Comparison of ENCODE assay signal across 1 cellular context in the genomic region with DNA sequence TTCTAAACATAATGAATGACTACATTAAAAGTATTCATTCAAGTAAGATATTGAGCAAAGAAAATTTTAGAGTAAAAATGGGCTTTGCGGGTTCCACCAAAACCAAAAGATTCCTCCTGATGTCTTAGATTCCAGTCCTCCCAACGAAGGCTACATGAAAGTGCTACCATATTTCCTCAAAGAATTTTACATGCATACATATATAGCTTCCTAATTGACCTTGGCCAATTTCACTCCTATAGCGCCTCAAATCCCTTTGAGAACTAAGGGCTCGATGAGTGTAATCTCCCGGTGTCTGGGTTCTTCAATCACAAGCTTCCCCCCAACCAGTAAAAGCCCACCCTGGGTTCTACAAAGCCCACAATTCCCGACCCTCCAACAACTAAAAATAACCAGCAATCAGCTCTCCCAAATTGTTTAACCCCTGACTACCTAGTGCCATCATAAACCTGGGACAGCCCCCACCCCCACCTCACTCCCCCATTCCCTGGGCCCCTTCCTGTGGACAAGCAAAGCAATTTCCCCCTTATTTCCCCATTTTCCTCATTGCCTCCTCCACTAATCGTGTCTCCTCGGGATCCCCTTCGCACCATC.
TF ChIP-seq lines count a peak whose summit lies in the region.

No MANE protein-coding gene starts in this region.

TF ChIP-seq in H1, 55 proteins besides CTCF, POLR2A, EP300 and RAD21 (continued from another document):
- TF ChIP-seq CHD2 (IDR thresholded peaks at IDR 0.05; ENCODE audit: low read length) (no peak), SP1 (IDR thresholded peaks at IDR 0.05; ENCODE audit: low read depth, low read length) (no peak), SIN3A (conservative IDR thresholded peaks at IDR 0.05 in 1 of 2, IDR thresholded peaks at IDR 0.05 in 1 of 2; ENCODE audit: low read depth in 1 of 2, low read length in 2 of 2) (no peak), KDM5A (IDR thresholded peaks at IDR 0.05; ENCODE audit: low read length) (no peak), BCL11A (IDR thresholded peaks at IDR 0.05; ENCODE audit: low read depth in 2 of 2, low read length in 2 of 2) (no peak), POU5F1 (IDR thresholded peaks at IDR 0.05; ENCODE audit: low read depth, low read length) (no peak), NRF1 (IDR thresholded peaks at IDR 0.05; ENCODE audit: low read depth, low read length) (no peak)
- TF ChIP-seq, protein P1, sequence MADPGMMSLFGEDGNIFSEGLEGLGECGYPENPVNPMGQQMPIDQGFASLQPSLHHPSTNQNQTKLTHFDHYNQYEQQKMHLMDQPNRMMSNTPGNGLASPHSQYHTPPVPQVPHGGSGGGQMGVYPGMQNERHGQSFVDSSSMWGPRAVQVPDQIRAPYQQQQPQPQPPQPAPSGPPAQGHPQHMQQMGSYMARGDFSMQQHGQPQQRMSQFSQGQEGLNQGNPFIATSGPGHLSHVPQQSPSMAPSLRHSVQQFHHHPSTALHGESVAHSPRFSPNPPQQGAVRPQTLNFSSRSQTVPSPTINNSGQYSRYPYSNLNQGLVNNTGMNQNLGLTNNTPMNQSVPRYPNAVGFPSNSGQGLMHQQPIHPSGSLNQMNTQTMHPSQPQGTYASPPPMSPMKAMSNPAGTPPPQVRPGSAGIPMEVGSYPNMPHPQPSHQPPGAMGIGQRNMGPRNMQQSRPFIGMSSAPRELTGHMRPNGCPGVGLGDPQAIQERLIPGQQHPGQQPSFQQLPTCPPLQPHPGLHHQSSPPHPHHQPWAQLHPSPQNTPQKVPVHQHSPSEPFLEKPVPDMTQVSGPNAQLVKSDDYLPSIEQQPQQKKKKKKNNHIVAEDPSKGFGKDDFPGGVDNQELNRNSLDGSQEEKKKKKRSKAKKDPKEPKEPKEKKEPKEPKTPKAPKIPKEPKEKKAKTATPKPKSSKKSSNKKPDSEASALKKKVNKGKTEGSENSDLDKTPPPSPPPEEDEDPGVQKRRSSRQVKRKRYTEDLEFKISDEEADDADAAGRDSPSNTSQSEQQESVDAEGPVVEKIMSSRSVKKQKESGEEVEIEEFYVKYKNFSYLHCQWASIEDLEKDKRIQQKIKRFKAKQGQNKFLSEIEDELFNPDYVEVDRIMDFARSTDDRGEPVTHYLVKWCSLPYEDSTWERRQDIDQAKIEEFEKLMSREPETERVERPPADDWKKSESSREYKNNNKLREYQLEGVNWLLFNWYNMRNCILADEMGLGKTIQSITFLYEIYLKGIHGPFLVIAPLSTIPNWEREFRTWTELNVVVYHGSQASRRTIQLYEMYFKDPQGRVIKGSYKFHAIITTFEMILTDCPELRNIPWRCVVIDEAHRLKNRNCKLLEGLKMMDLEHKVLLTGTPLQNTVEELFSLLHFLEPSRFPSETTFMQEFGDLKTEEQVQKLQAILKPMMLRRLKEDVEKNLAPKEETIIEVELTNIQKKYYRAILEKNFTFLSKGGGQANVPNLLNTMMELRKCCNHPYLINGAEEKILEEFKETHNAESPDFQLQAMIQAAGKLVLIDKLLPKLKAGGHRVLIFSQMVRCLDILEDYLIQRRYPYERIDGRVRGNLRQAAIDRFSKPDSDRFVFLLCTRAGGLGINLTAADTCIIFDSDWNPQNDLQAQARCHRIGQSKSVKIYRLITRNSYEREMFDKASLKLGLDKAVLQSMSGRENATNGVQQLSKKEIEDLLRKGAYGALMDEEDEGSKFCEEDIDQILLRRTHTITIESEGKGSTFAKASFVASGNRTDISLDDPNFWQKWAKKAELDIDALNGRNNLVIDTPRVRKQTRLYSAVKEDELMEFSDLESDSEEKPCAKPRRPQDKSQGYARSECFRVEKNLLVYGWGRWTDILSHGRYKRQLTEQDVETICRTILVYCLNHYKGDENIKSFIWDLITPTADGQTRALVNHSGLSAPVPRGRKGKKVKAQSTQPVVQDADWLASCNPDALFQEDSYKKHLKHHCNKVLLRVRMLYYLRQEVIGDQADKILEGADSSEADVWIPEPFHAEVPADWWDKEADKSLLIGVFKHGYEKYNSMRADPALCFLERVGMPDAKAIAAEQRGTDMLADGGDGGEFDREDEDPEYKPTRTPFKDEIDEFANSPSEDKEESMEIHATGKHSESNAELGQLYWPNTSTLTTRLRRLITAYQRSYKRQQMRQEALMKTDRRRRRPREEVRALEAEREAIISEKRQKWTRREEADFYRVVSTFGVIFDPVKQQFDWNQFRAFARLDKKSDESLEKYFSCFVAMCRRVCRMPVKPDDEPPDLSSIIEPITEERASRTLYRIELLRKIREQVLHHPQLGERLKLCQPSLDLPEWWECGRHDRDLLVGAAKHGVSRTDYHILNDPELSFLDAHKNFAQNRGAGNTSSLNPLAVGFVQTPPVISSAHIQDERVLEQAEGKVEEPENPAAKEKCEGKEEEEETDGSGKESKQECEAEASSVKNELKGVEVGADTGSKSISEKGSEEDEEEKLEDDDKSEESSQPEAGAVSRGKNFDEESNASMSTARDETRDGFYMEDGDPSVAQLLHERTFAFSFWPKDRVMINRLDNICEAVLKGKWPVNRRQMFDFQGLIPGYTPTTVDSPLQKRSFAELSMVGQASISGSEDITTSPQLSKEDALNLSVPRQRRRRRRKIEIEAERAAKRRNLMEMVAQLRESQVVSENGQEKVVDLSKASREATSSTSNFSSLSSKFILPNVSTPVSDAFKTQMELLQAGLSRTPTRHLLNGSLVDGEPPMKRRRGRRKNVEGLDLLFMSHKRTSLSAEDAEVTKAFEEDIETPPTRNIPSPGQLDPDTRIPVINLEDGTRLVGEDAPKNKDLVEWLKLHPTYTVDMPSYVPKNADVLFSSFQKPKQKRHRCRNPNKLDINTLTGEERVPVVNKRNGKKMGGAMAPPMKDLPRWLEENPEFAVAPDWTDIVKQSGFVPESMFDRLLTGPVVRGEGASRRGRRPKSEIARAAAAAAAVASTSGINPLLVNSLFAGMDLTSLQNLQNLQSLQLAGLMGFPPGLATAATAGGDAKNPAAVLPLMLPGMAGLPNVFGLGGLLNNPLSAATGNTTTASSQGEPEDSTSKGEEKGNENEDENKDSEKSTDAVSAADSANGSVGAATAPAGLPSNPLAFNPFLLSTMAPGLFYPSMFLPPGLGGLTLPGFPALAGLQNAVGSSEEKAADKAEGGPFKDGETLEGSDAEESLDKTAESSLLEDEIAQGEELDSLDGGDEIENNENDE (IDR thresholded peaks at IDR 0.05; ENCODE audit: insufficient replicate concordance, low read length), result no peak
